ENCODE assay signal across 15 cellular contexts in the genomic region with DNA sequence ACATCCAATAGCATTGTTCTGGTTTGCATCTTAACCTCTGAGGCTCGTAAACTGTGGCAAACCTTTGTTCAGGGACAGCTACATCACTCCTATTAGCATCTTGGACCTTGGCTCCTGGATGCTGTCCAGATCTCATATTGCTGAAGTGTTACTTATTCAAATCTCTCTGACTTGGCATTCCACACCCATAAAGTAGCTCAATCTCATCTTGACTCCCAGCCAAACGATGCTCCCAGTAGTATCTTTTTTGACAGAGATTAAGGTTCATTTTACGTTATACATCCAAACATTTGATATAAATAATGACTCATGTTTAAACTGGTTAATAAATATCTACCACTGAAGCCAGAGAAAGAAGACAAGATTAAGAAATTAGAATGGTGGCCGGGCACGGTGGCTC. TPM values are rescaled to one million over a fixed set of nuclear protein-coding genes. Genes with fewer than 3 reads are reported as not detected.
DNase-seq lines count a peak whose midpoint lies in the region; ATAC-seq, FAIRE-seq and TF ChIP-seq lines count a peak whose summit lies in the region.
"Had no signal": no experiment of that assay in that cellular context is flagged by ENCODE, and none has a peak within 500 bp of the region (broad histone marks: within the 10 kb centered on the region; RNA-seq: fewer than 3 reads in every experiment).

No MANE protein-coding gene starts in this region.

- TF ChIP-seq CTCF in liver (IDR thresholded peaks at IDR 0.05; ENCODE audit: low read depth, low read length, missing input control) (no peak), type B pancreatic cell (conservative IDR thresholded peaks at IDR 0.05) (no peak)

- no peak overlapping the region for H3K4me3 ChIP-seq in liver (ENCODE audit: low read depth in 1 of 3, low read length in 3 of 3)
- H3K4me3 ChIP-seq: BLaER1, SJCRH30 had no signal

- peaks cover 5% of the 10 kb centered on the region for H3K4me1 Mint-ChIP-seq in type B pancreatic cell (ENCODE audit: unreplicated experiment)
- peaks cover 22% of the 10 kb centered on the region for H3K4me1 Mint-ChIP-seq in activated T-cell treated with anti-CD3 and anti-CD28 coated beads, Interleukin-2, amount 50 U/mL, for 72 hours (ENCODE audit: low read depth)

- no peaks in the 10 kb centered on the region for H3K36me3 ChIP-seq in liver (ENCODE audit: control insufficient read depth in 4 of 4, insufficient read depth in 3 of 4, low read depth in 1 of 4, low read length in 3 of 4)
- H3K36me3 ChIP-seq: SJCRH30 had no signal

- ATAC-seq in activated T-cell treated with anti-CD3 and anti-CD28 coated beads, Interleukin-2, amount 50 U/mL, for 72 hours (replicated peaks in 1 of 2) = no peak

- no peak for TF ChIP-seq RAD21 in liver (IDR thresholded peaks at IDR 0.05)

- peak overlapping the region; percentile 20 for H3K27ac Mint-ChIP-seq in type B pancreatic cell
- no peak overlapping the region for H3K27ac Mint-ChIP-seq in activated T-cell treated with anti-CD3 and anti-CD28 coated beads, Interleukin-2, amount 50 U/mL, for 72 hours
- H3K27ac Mint-ChIP-seq: H9 had no signal

- WGBS in liver = 60% methylated on average over 5 of the region's 5 CpGs

- DNase-seq in HuH-7 (ENCODE audit: low spot score) (peak; percentile 32), RCC 7860 (ENCODE audit: low spot score) (peak; percentile 33), type B pancreatic cell (ENCODE audit: extremely low spot score, unreplicated experiment) (no peak), NCI-H510A (lab: John Stamatoyannopoulos, UW) (no peak), NCI-H187 (lab: John Stamatoyannopoulos, UW) (no peak)
- DNase-seq in activated T-cell treated with anti-CD3 and anti-CD28 coated beads, Interleukin-2, amount 50 U/mL, for 72 hours = no peak
- DNase-seq: H9, NCI-H1048, NCI-H1694, NCI-H2171 treated with DMSO at 0.1 percent for 48 hours, NCI-H510A treated with DMSO at 0.1 percent for 48 hours, SJCRH30 had no signal

- H3K9ac ChIP-seq in liver (ENCODE audit: low read depth in 1 of 2, low read length in 2 of 2) = no peak overlapping the region
- H3K9ac ChIP-seq: BLaER1 had no signal

- H3K27ac ChIP-seq in liver (ENCODE audit: low read depth in 1 of 2, low read length in 2 of 2) = no peak overlapping the region
- H3K27ac ChIP-seq: BLaER1, RWPE1, SJCRH30 had no signal

- no peaks in the 10 kb centered on the region for H3K9me3 ChIP-seq in liver (ENCODE audit: control insufficient read depth in 4 of 4, low read length in 3 of 4)
- H3K9me3 ChIP-seq: BLaER1, SJCRH30 had no signal

- H3K9me3 Mint-ChIP-seq in type B pancreatic cell = no peaks in the 10 kb centered on the region
- H3K9me3 Mint-ChIP-seq in activated T-cell treated with anti-CD3 and anti-CD28 coated beads, Interleukin-2, amount 50 U/mL, for 72 hours = peaks cover 0 to 1% of the 10 kb centered on the region in 2 donors

- H3K36me3 Mint-ChIP-seq in type B pancreatic cell = no peaks in the 10 kb centered on the region
- peaks cover 0 to 9% of the 10 kb centered on the region in 2 donors for H3K36me3 Mint-ChIP-seq in activated T-cell treated with anti-CD3 and anti-CD28 coated beads, Interleukin-2, amount 50 U/mL, for 72 hours (ENCODE audit: insufficient read depth in 2 of 2)

- H3K4me3 Mint-ChIP-seq in type B pancreatic cell = no peak overlapping the region
- no peak overlapping the region for H3K4me3 Mint-ChIP-seq in activated T-cell treated with anti-CD3 and anti-CD28 coated beads, Interleukin-2, amount 50 U/mL, for 72 hours

- FAIRE-seq in RCC 7860 (lab: Jason Lieb, UNC) = no peak

- no peaks in the 10 kb centered on the region for H3K27me3 Mint-ChIP-seq in type B pancreatic cell
- no peaks in the 10 kb centered on the region for H3K27me3 Mint-ChIP-seq in activated T-cell treated with anti-CD3 and anti-CD28 coated beads, Interleukin-2, amount 50 U/mL, for 72 hours (ENCODE audit: low read depth)

- no peaks in the 10 kb centered on the region for H3K27me3 ChIP-seq in liver (ENCODE audit: control insufficient read depth in 4 of 4, insufficient read depth in 4 of 4, low read length in 3 of 4)
- H3K27me3 ChIP-seq: BLaER1, SJCRH30 had no signal

- peaks cover under 1 to 8% (median 5%) of the 10 kb centered on the region in 4 donors for H3K4me1 ChIP-seq in liver (ENCODE audit: control insufficient read depth in 4 of 4, insufficient read depth in 4 of 4, low read length in 3 of 4)

TF ChIP-seq in liver, 16 proteins besides CTCF, POLR2A, EP300 and RAD21:
- TF ChIP-seq RXRA (IDR thresholded peaks at IDR 0.05) (peak in 1 of 2 donors; percentile 26), HNF4A (conservative IDR thresholded peaks at IDR 0.05) (peak; percentile 46 to 67), JUND (IDR thresholded peaks at IDR 0.05) (peak in 1 of 2 donors; percentile 11)
- TF ChIP-seq, protein P1, sequence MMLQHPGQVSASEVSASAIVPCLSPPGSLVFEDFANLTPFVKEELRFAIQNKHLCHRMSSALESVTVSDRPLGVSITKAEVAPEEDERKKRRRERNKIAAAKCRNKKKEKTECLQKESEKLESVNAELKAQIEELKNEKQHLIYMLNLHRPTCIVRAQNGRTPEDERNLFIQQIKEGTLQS (IDR thresholded peaks at IDR 0.05) = no peak

RNA-seq across cellular contexts. Expression of a gene that starts 4.4 kb away (rescaled TPM):
- total RNA-seq in liver (10 to 100 TPM in 1 of 2 donors, 1 to 10 TPM in 1; 3.8 to 14.6 TPM), type B pancreatic cell (ENCODE audit: low replicate concordance) (20.5 and 22.0 TPM in 2 replicates)
- polyA plus RNA-seq in liver = 1 to 10 TPM in 1 of 2 donors, under 1 TPM in 1; 0.85 to 1.1 TPM
- total RNA-seq in activated T-cell treated with anti-CD3 and anti-CD28 coated beads, Interleukin-2, amount 50 U/mL, for 72 hours = 10 to 100 TPM in 1 of 2 donors, 1 to 10 TPM in 1; 9.5 to 15.7 TPM

RNA-seq across cellular contexts. Expression of a gene that starts 6.2 kb away (rescaled TPM):
- total RNA-seq in liver = under 1 TPM in 1 of 2 donors, not detected in 1; 0.28 TPM
- not detected for polyA plus RNA-seq in liver
- total RNA-seq in type B pancreatic cell (ENCODE audit: low replicate concordance) = not detected in 2 replicates
- total RNA-seq in activated T-cell treated with anti-CD3 and anti-CD28 coated beads, Interleukin-2, amount 50 U/mL, for 72 hours = not detected
- total RNA-seq: SJCRH30 had no signal

Comparison
In these comparisons a context has a peak if more than half of its experiments do, and no peak if none do; other contexts are left out.
1. DNase-seq: peak in HuH-7 (single experiment) and RCC 7860 (single experiment); none in type B pancreatic cell (single experiment), NCI-H510A (single experiment), NCI-H187 (0 of 2) and activated T-cell treated with anti-CD3 and anti-CD28 coated beads, Interleukin-2, amount 50 U/mL, for 72 hours (0 of 2).